In the genomic region with DNA sequence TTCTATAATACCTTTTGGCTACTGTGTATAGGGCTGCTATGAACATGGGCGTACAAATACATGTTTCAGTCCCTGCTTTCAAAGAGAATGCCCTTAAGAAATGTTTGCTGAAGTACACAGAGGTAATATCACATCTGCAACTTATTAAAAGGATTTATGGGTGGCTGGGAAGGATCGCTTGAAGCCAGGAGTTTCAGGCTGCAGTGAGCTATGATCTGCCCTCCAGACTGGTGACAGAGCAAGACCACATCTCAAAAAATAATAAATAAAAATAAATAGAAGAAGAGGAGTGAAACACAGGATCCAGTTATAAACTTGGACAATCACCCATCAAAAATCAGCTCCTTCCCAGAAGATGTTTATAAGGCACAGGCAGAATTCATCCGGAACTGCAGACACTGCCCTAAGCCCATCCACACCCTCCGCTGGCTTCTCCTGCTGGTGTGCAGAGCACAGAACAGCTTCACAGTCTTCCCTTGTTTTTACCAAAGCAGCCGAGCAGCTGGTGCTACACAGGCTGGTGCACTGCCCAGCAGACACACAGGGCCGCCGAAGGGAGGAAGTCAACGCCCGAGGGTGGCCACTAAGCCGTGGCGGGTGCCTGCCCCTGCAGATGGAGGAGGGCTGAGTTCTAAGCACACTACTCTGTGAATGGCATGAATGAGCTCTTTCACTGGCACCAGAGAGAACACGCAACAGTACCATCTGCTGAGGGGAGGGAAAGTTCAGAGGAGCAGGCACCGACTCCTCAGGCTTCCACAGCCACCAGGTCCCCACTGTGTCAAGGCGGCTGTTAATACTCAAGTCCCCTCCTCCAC, we compare ENCODE assay signal across 1 cellular context.
A peak's percentile ranks its signal among the peaks of the same experiment; 100 is the strongest.
TF ChIP-seq lines count a peak whose summit lies in the region.

No MANE protein-coding gene starts in this region.

TF ChIP-seq in SK-N-SH, 30 proteins besides CTCF, POLR2A, EP300 and RAD21 (continued from another document):
- TF ChIP-seq, protein P1, sequence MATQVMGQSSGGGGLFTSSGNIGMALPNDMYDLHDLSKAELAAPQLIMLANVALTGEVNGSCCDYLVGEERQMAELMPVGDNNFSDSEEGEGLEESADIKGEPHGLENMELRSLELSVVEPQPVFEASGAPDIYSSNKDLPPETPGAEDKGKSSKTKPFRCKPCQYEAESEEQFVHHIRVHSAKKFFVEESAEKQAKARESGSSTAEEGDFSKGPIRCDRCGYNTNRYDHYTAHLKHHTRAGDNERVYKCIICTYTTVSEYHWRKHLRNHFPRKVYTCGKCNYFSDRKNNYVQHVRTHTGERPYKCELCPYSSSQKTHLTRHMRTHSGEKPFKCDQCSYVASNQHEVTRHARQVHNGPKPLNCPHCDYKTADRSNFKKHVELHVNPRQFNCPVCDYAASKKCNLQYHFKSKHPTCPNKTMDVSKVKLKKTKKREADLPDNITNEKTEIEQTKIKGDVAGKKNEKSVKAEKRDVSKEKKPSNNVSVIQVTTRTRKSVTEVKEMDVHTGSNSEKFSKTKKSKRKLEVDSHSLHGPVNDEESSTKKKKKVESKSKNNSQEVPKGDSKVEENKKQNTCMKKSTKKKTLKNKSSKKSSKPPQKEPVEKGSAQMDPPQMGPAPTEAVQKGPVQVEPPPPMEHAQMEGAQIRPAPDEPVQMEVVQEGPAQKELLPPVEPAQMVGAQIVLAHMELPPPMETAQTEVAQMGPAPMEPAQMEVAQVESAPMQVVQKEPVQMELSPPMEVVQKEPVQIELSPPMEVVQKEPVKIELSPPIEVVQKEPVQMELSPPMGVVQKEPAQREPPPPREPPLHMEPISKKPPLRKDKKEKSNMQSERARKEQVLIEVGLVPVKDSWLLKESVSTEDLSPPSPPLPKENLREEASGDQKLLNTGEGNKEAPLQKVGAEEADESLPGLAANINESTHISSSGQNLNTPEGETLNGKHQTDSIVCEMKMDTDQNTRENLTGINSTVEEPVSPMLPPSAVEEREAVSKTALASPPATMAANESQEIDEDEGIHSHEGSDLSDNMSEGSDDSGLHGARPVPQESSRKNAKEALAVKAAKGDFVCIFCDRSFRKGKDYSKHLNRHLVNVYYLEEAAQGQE (IDR thresholded peaks at IDR 0.05; ENCODE audit: low read depth, low read length) = no peak
- TF ChIP-seq SIN3A (IDR thresholded peaks at IDR 0.05; ENCODE audit: borderline replicate concordance, low read depth, low read length) = no peak
- no peak for TF ChIP-seq NRF1 (IDR thresholded peaks at IDR 0.05; ENCODE audit: low read depth, low read length)
- TF ChIP-seq GABPA (IDR thresholded peaks at IDR 0.05; ENCODE audit: low read depth) = no peak
- TF ChIP-seq FOXJ3 (CRISPR knock-in tag; IDR thresholded peaks at IDR 0.05) = peak; percentile 89
- TF ChIP-seq SMC3 (IDR thresholded peaks at IDR 0.05; ENCODE audit: low read depth, low read length) = no peak
- TF ChIP-seq, protein P2, sequence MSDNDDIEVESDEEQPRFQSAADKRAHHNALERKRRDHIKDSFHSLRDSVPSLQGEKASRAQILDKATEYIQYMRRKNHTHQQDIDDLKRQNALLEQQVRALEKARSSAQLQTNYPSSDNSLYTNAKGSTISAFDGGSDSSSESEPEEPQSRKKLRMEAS (IDR thresholded peaks at IDR 0.05; ENCODE audit: low read depth) = no peak
- no peak for TF ChIP-seq MEF2A (IDR thresholded peaks at IDR 0.05; ENCODE audit: borderline replicate concordance, low read depth)
- TF ChIP-seq TAF1 (IDR thresholded peaks at IDR 0.05; ENCODE audit: borderline replicate concordance, low read depth, low read length) = no peak
- peak; percentile 47 for TF ChIP-seq TCF12 (IDR thresholded peaks at IDR 0.05)
- TF ChIP-seq CHD2 (IDR thresholded peaks at IDR 0.05; ENCODE audit: low read length, partially characterized antibody) = peak; percentile 36
- no peak for TF ChIP-seq POLR2AphosphoS5 (IDR thresholded peaks at IDR 0.05; ENCODE audit: low read depth, low read length)
- TF ChIP-seq YY1 (IDR thresholded peaks at IDR 0.05; ENCODE audit: low read depth) = no peak
- TF ChIP-seq EZH2phosphoT487 (IDR thresholded peaks at IDR 0.05; ENCODE audit: borderline replicate concordance, low read depth) = no peak
- TF ChIP-seq, protein P3, sequence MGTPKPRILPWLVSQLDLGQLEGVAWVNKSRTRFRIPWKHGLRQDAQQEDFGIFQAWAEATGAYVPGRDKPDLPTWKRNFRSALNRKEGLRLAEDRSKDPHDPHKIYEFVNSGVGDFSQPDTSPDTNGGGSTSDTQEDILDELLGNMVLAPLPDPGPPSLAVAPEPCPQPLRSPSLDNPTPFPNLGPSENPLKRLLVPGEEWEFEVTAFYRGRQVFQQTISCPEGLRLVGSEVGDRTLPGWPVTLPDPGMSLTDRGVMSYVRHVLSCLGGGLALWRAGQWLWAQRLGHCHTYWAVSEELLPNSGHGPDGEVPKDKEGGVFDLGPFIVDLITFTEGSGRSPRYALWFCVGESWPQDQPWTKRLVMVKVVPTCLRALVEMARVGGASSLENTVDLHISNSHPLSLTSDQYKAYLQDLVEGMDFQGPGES (IDR thresholded peaks at IDR 0.05; ENCODE audit: low read depth, low read length) = no peak
- TF ChIP-seq NFIC (IDR thresholded peaks at IDR 0.05; ENCODE audit: borderline replicate concordance) = no peak
- TF ChIP-seq ELF1 (IDR thresholded peaks at IDR 0.05) = no peak
- no peak for TF ChIP-seq RXRA (IDR thresholded peaks at IDR 0.05; ENCODE audit: borderline replicate concordance, low read depth)
- TF ChIP-seq, protein P4, sequence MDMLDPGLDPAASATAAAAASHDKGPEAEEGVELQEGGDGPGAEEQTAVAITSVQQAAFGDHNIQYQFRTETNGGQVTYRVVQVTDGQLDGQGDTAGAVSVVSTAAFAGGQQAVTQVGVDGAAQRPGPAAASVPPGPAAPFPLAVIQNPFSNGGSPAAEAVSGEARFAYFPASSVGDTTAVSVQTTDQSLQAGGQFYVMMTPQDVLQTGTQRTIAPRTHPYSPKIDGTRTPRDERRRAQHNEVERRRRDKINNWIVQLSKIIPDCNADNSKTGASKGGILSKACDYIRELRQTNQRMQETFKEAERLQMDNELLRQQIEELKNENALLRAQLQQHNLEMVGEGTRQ (IDR thresholded peaks at IDR 0.05; ENCODE audit: borderline replicate concordance, low read depth, low read length) = no peak; the same call in 1 of the 2 replicates
- TF ChIP-seq, protein P5, sequence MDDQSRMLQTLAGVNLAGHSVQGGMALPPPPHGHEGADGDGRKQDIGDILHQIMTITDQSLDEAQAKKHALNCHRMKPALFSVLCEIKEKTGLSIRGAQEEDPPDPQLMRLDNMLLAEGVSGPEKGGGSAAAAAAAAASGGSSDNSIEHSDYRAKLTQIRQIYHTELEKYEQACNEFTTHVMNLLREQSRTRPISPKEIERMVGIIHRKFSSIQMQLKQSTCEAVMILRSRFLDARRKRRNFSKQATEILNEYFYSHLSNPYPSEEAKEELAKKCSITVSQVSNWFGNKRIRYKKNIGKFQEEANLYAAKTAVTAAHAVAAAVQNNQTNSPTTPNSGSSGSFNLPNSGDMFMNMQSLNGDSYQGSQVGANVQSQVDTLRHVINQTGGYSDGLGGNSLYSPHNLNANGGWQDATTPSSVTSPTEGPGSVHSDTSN (IDR thresholded peaks at IDR 0.05) = no peak; the same call in 1 of the 2 replicates
- no peak for TF ChIP-seq TEAD4 (IDR thresholded peaks at IDR 0.05; ENCODE audit: borderline replicate concordance, insufficient read depth)
- TF ChIP-seq JUND (IDR thresholded peaks at IDR 0.05) = no peak
